20 cellular contexts compared by ENCODE assay signal in genomic region chrX:5672099-5672498, GRCh38.
"Had no signal": no experiment of that assay in that cellular context is flagged by ENCODE, and none has a peak within 500 bp of the region (broad histone marks: within the 10 kb centered on the region; RNA-seq: fewer than 3 reads in every experiment).

No MANE protein-coding gene starts in this region.

- H3K9me3 ChIP-seq: esophagus squamous epithelium, gastrocnemius medialis, psoas muscle, right atrium auricular region, upper lobe of left lung had no signal

- H3K36me3 Mint-ChIP-seq: activated naive CD8-positive, alpha-beta T cell treated with anti-CD3 and anti-CD28 coated beads, Interleukin-2, amount 10 ng/mL, durations not matched to agents 7 days and 5 days; natural killer cell treated with Interleukin-12 subunit alpha and Interleukin-12 subunit beta and Interleukin-15 and Interleukin-18, amount 100 ng/mL, for 72 hours had no signal

- ATAC-seq: activated CD4-positive, alpha-beta T cell treated with anti-CD3 and anti-CD28 coated beads for 36 hours; activated T-cell treated with anti-CD3 and anti-CD28 coated beads, Interleukin-2, amount 50 U/mL, for 4 hours; gastrocnemius medialis; natural killer cell treated with Interleukin-12 subunit alpha and Interleukin-12 subunit beta and Interleukin-15 and Interleukin-18, amount 100 ng/mL, for 72 hours; psoas muscle; stimulated activated naive CD8-positive, alpha-beta T cell treated with anti-CD3 and anti-CD28 coated beads, Interleukin-15, Interleukin-2, amounts not matched to agents 100 U/mL and 50 U/mL, for 24 hours; WTC11 had no signal

- DNase-seq: activated CD4-positive, alpha-beta T cell treated with anti-CD3 and anti-CD28 coated beads for 36 hours; activated CD4-positive, alpha-beta T cell treated with anti-CD3 and anti-CD28 coated beads, Interleukin-2, amount 50 U/mL, for 4 hours; activated CD8-positive, alpha-beta memory T cell treated with anti-CD3 and anti-CD28 coated beads, Interleukin-2, amount 50 U/mL, for 48 hours; activated naive CD4-positive, alpha-beta T cell; activated naive CD8-positive, alpha-beta T cell treated with anti-CD3 and anti-CD28 coated beads, Interleukin-2, amount 10 ng/mL, durations not matched to agents 7 days and 5 days; activated T-cell treated with anti-CD3 and anti-CD28 coated beads, Interleukin-2, amount 50 U/mL, for 4 hours; amygdala; cerebellar nuclear complex; esophagus squamous epithelium; gastrocnemius medialis; hippocampal formation; psoas muscle; stimulated activated CD4-positive, alpha-beta T cell treated with anti-CD3 and anti-CD28 coated beads, Interleukin-4, amount 100 ng/mL, for 4 hours; stimulated activated naive CD8-positive, alpha-beta T cell treated with anti-CD3 and anti-CD28 coated beads, Interleukin-15, Interleukin-2, amounts not matched to agents 100 U/mL and 50 U/mL, for 24 hours; upper lobe of left lung had no signal

- H3K4me1 ChIP-seq: esophagus squamous epithelium, gastrocnemius medialis, psoas muscle, right atrium auricular region, upper lobe of left lung had no signal

- H3K27me3 Mint-ChIP-seq: activated CD4-positive, alpha-beta T cell treated with anti-CD3 and anti-CD28 coated beads for 36 hours; activated naive CD8-positive, alpha-beta T cell treated with anti-CD3 and anti-CD28 coated beads, Interleukin-2, amount 10 ng/mL, durations not matched to agents 7 days and 5 days; natural killer cell treated with Interleukin-12 subunit alpha and Interleukin-12 subunit beta and Interleukin-15 and Interleukin-18, amount 100 ng/mL, for 72 hours had no signal

- H3K27me3 ChIP-seq: esophagus squamous epithelium, gastrocnemius medialis, right atrium auricular region, upper lobe of left lung had no signal

- H3K4me1 Mint-ChIP-seq: activated CD4-positive, alpha-beta T cell treated with anti-CD3 and anti-CD28 coated beads for 36 hours; activated naive CD8-positive, alpha-beta T cell treated with anti-CD3 and anti-CD28 coated beads, Interleukin-2, amount 10 ng/mL, durations not matched to agents 7 days and 5 days had no signal

- H3K4me3 ChIP-seq: coronary artery, esophagus squamous epithelium, gastrocnemius medialis, psoas muscle, right atrium auricular region, upper lobe of left lung had no signal

- H3K27ac ChIP-seq: coronary artery, esophagus squamous epithelium, gastrocnemius medialis, psoas muscle, right atrium auricular region, upper lobe of left lung had no signal

- H3K36me3 ChIP-seq: esophagus squamous epithelium, gastrocnemius medialis, right atrium auricular region, upper lobe of left lung had no signal

- H3K4me3 Mint-ChIP-seq: activated CD4-positive, alpha-beta T cell treated with anti-CD3 and anti-CD28 coated beads for 36 hours; activated naive CD8-positive, alpha-beta T cell treated with anti-CD3 and anti-CD28 coated beads, Interleukin-2, amount 10 ng/mL, durations not matched to agents 7 days and 5 days; activated T-cell treated with anti-CD3 and anti-CD28 coated beads, Interleukin-2, amount 50 U/mL, for 4 hours; natural killer cell treated with Interleukin-12 subunit alpha and Interleukin-12 subunit beta and Interleukin-15 and Interleukin-18, amount 100 ng/mL, for 72 hours; WTC11 had no signal

- H3K27ac Mint-ChIP-seq: activated CD4-positive, alpha-beta T cell treated with anti-CD3 and anti-CD28 coated beads for 36 hours; activated naive CD8-positive, alpha-beta T cell treated with anti-CD3 and anti-CD28 coated beads, Interleukin-2, amount 10 ng/mL, durations not matched to agents 7 days and 5 days; activated T-helper 2 cell treated with anti-CD3 and anti-CD28 coated beads, Interferon-gamma antibody, Interleukin-2, Interleukin-4, amounts not matched to agents 10 μg/mL and 5 μg/mL and 100 μg/mL, durations not matched to agents 14 hours and 24 hours and 36 hours; natural killer cell treated with Interleukin-12 subunit alpha and Interleukin-12 subunit beta and Interleukin-15 and Interleukin-18, amount 100 ng/mL, for 72 hours; WTC11 had no signal
